ENCODE assay signal across 8 cellular contexts in the genomic region with DNA sequence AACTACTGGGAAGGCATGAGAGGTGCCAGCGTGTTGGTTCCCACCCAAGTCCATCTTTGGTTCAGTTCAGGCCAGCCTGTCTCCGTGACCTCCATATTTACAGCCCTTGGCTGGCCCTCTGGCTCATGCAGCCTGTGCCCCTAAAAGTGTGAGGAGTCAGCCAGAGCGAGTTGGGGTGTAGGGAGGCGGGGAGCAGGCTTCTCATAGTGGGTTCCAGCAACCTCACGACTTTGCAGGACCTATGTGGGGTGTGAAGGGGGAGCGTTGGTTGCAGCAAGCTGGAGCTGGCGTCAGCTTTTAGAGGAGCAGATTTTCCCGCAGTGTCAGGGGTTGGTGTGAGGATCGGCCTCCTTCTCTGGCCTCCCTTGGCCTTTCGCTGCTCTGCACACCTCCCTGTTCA. TPM values are rescaled to one million over a fixed set of nuclear protein-coding genes. Genes with fewer than 3 reads are reported as not detected.
DNase-seq lines count a peak whose midpoint lies in the region; ATAC-seq and TF ChIP-seq lines count a peak whose summit lies in the region.

No MANE protein-coding gene starts in this region.

- H3K27ac ChIP-seq in CD4-positive, CD25-positive, alpha-beta regulatory T cell (ENCODE audit: insufficient read depth, low read length, poor library complexity, severe bottlenecking): peak overlapping the region; percentile 85
- H3K27ac ChIP-seq in RWPE2 (ENCODE audit: poor library complexity, severe bottlenecking) (peak overlapping the region; percentile 100), ovary (peak overlapping the region; percentile 72 to 82)

- peak overlapping the region; percentile 89 to 99 (median 91) for H3K27ac Mint-ChIP-seq in CD4-positive, CD25-positive, alpha-beta regulatory T cell
- H3K27ac Mint-ChIP-seq in effector memory CD8-positive, alpha-beta T cell: peak overlapping the region; percentile 92 to 93

- H3K4me3 ChIP-seq in CD4-positive, CD25-positive, alpha-beta regulatory T cell (ENCODE audit: low read depth, low read length): peak overlapping the region; percentile 93
- H3K4me3 ChIP-seq in RWPE2 (ENCODE audit: severe bottlenecking) (no peak overlapping the region), ovary (no peak overlapping the region)

- peak overlapping the region; percentile 79 to 100 (median 86) for H3K4me3 Mint-ChIP-seq in CD4-positive, CD25-positive, alpha-beta regulatory T cell
- H3K4me3 Mint-ChIP-seq in effector memory CD8-positive, alpha-beta T cell: peak overlapping the region; percentile 92 to 97

- intact Hi-C loops in ovary (cut with DNase I): loop anchor here in 1 of 4 donors (5.0 kb wide), 1 partner anchor 33 kb away; no protein-coding TSS in a partner anchor

- ATAC-seq in CD4-positive, CD25-positive, alpha-beta regulatory T cell (ENCODE audit: low read depth in 2 of 2): no peak
- ATAC-seq in RWPE2 (ENCODE audit: low read depth) (no peak), GM21717 (IDR thresholded peaks at IDR 0.05; ENCODE audit: unreplicated experiment) (no peak)
- ATAC-seq in effector memory CD8-positive, alpha-beta T cell (replicated peaks): no peak

- DNase-seq in CD4-positive, CD25-positive, alpha-beta regulatory T cell: no peak
- DNase-seq in RWPE2 (ENCODE audit: low spot score): no peak
- DNase-seq in effector memory CD8-positive, alpha-beta T cell: no peak
- DNase-seq in ovary: peak in 1 of 5 donors; percentile 36
- DNase-seq in NCI-H345 (lab: John Stamatoyannopoulos, UW): no peak
- no peak for DNase-seq in activated CD4-positive, CD25-positive, alpha-beta regulatory T cell (lab: John Stamatoyannopoulos, UW)
- DNase-seq in kidney tubule cell (ENCODE audit: low spot score): no peak

- H3K36me3 ChIP-seq in CD4-positive, CD25-positive, alpha-beta regulatory T cell (ENCODE audit: control insufficient read depth, insufficient read depth, low read length): peaks cover 9% of the 10 kb centered on the region
- H3K36me3 ChIP-seq in RWPE2 (ENCODE audit: low read depth) (peaks cover 12% of the 10 kb centered on the region), ovary (no peaks in the 10 kb centered on the region)

- peaks cover 22 to 100% (median 79%) of the 10 kb centered on the region in 4 donors for H3K4me1 Mint-ChIP-seq in CD4-positive, CD25-positive, alpha-beta regulatory T cell
- peaks cover 91 to 92% of the 10 kb centered on the region in 2 donors for H3K4me1 Mint-ChIP-seq in effector memory CD8-positive, alpha-beta T cell (ENCODE audit: low read depth in 2 of 2)

- no peaks in the 10 kb centered on the region for H3K9me3 Mint-ChIP-seq in CD4-positive, CD25-positive, alpha-beta regulatory T cell
- no peaks in the 10 kb centered on the region for H3K9me3 Mint-ChIP-seq in effector memory CD8-positive, alpha-beta T cell

- peaks cover 23% of the 10 kb centered on the region for H3K36me3 Mint-ChIP-seq in CD4-positive, CD25-positive, alpha-beta regulatory T cell
- H3K36me3 Mint-ChIP-seq in effector memory CD8-positive, alpha-beta T cell (ENCODE audit: insufficient read depth): peaks cover 33% of the 10 kb centered on the region

- TF ChIP-seq CTCF in RWPE2 (IDR thresholded peaks at IDR 0.05; ENCODE audit: poor library complexity, severe bottlenecking) (no peak), ovary (IDR thresholded peaks at IDR 0.05) (no peak)

- no peaks in the 10 kb centered on the region for H3K9me3 ChIP-seq in CD4-positive, CD25-positive, alpha-beta regulatory T cell (ENCODE audit: control insufficient read depth in 2 of 2, low read length in 2 of 2)
- no peaks in the 10 kb centered on the region for H3K9me3 ChIP-seq in RWPE2 (ENCODE audit: severe bottlenecking)
- no peaks in the 10 kb centered on the region for H3K9me3 ChIP-seq in ovary

- TF ChIP-seq EP300 in ovary (IDR thresholded peaks at IDR 0.05): no peak

- no peak for TF ChIP-seq POLR2A in ovary (IDR thresholded peaks at IDR 0.05)

- no peaks in the 10 kb centered on the region for H3K27me3 ChIP-seq in CD4-positive, CD25-positive, alpha-beta regulatory T cell (ENCODE audit: control insufficient read depth, insufficient read depth, low read length)
- H3K27me3 ChIP-seq in RWPE2 (ENCODE audit: insufficient read depth, poor library complexity, severe bottlenecking) (no peaks in the 10 kb centered on the region), ovary (no peaks in the 10 kb centered on the region)

- H3K4me1 ChIP-seq in CD4-positive, CD25-positive, alpha-beta regulatory T cell (ENCODE audit: control insufficient read depth, insufficient read depth, low read length, poor library complexity, severe bottlenecking): peaks cover 100% of the 10 kb centered on the region
- peaks cover 87% of the 10 kb centered on the region for H3K4me1 ChIP-seq in RWPE2 (ENCODE audit: insufficient read depth, poor library complexity, severe bottlenecking)
- H3K4me1 ChIP-seq in ovary (ENCODE audit: insufficient read depth): peaks cover 56% of the 10 kb centered on the region

- no peaks in the 10 kb centered on the region for H3K27me3 Mint-ChIP-seq in CD4-positive, CD25-positive, alpha-beta regulatory T cell
- no peaks in the 10 kb centered on the region for H3K27me3 Mint-ChIP-seq in effector memory CD8-positive, alpha-beta T cell

- whole genome bisulfite sequencing in ovary, 3 donors: 84 to 88% (median 88%) methylated on average over 10 of the region's 10 CpGs

RNA-seq across cellular contexts. Expression of a gene that starts 9.8 kb away (rescaled TPM):
- total RNA-seq in CD4-positive, CD25-positive, alpha-beta regulatory T cell: 198 TPM
- polyA plus RNA-seq in CD4-positive, CD25-positive, alpha-beta regulatory T cell: 100 to 1,000 TPM; 157 to 270 (median 180) TPM
- 100 to 1,000 TPM in 1 of 7 donors, 10 to 100 TPM in 6; 38.5 to 103 (median 74.8) TPM for total RNA-seq in ovary
- polyA plus RNA-seq in ovary: 10 to 100 TPM; 35.4 to 77.1 TPM

RNA-seq across cellular contexts. Expression of a gene that starts 55.5 kb away (rescaled TPM):
- total RNA-seq in CD4-positive, CD25-positive, alpha-beta regulatory T cell: 0.76 TPM
- polyA plus RNA-seq in CD4-positive, CD25-positive, alpha-beta regulatory T cell: 1 to 10 TPM; 1.4 to 8.3 (median 3.5) TPM
- 10 to 100 TPM; 26.7 to 54.9 (median 43.7) TPM for total RNA-seq in ovary
- 10 to 100 TPM; 24.8 to 58.9 TPM for polyA plus RNA-seq in ovary

Comparison
In these comparisons a context has a peak if more than half of its experiments do, and no peak if none do; other contexts are left out.
1. RNA of a gene that starts 55.5 kb away (total RNA-seq): 26.7 to 54.9 TPM in ovary; 0.76 TPM in CD4-positive, CD25-positive, alpha-beta regulatory T cell (single experiment); every median in the first group is over 10 times any median in the second.
2. Peak in every context shown above with its lines, with median percentiles within 50 percentile points of each other: H3K27ac ChIP-seq.